16 cellular contexts compared by ENCODE assay signal in genomic region chr4:26076896-26077295, GRCh38.
DNase-seq lines count a peak whose midpoint lies in the region; ATAC-seq and TF ChIP-seq lines count a peak whose summit lies in the region.
"Had no signal": no experiment of that assay in that cellular context is flagged by ENCODE, and none has a peak within 500 bp of the region (broad histone marks: within the 10 kb centered on the region; RNA-seq: fewer than 3 reads in every experiment).

No MANE protein-coding gene starts in this region.

- peak overlapping the region; percentile 99 for H3K27ac Mint-ChIP-seq in activated T-helper 17 cell treated with anti-CD3 and anti-CD28 coated beads, Interleukin-2, amount 50 U/mL, for 72 hours
- H3K27ac Mint-ChIP-seq in CD8-positive, alpha-beta T cell = no peak overlapping the region

- no peaks in the 10 kb centered on the region for H3K9me3 ChIP-seq in CD8-positive, alpha-beta T cell (ENCODE audit: low read length)
- H3K9me3 ChIP-seq: prostate gland had no signal

- peak overlapping the region; percentile 84 for H3K4me3 Mint-ChIP-seq in activated T-helper 17 cell treated with anti-CD3 and anti-CD28 coated beads, Interleukin-2, amount 50 U/mL, for 72 hours
- no peak overlapping the region for H3K4me3 Mint-ChIP-seq in CD8-positive, alpha-beta T cell

- H3K4me1 ChIP-seq in ACC112 (ENCODE audit: control insufficient read depth, insufficient read depth, low read length, unreplicated experiment) = peaks cover 34% of the 10 kb centered on the region
- H3K4me1 ChIP-seq in CD8-positive, alpha-beta T cell (ENCODE audit: insufficient read depth, low read length) = no peaks in the 10 kb centered on the region
- H3K4me1 ChIP-seq: prostate gland had no signal

- no peaks in the 10 kb centered on the region for H3K79me2 ChIP-seq in ACC112 (ENCODE audit: control insufficient read depth, insufficient read depth, low read length, unreplicated experiment)

- H3K36me3 Mint-ChIP-seq in activated T-helper 17 cell treated with anti-CD3 and anti-CD28 coated beads, Interleukin-2, amount 50 U/mL, for 72 hours (ENCODE audit: low read depth) = peaks cover 36% of the 10 kb centered on the region
- no peaks in the 10 kb centered on the region for H3K36me3 Mint-ChIP-seq in CD8-positive, alpha-beta T cell

- POLR2A ChIA-PET in CD8-positive, alpha-beta T cell (lab: Charles Lee) = interaction anchor here (0.6 kb wide), 2 partner anchors 72 to 243 kb away, joined by 3 read pairs; no protein-coding TSS in a partner anchor

- peak; percentile 68 for DNase-seq in HCEC 1CT
- DNase-seq in kidney tubule cell (ENCODE audit: low spot score) = peak; percentile 64
- no peak for DNase-seq in DMS153 (lab: John Stamatoyannopoulos, UW)
- no peak for DNase-seq in NCI-H69 (lab: John Stamatoyannopoulos, UW)
- DNase-seq in dorsolateral prefrontal cortex = no peak
- DNase-seq in CD8-positive, alpha-beta T cell = no peak
- DNase-seq: activated CD8-positive, alpha-beta memory T cell treated with anti-CD3 and anti-CD28 coated beads for 24 hours; dermis blood vessel endothelial cell; DMS79; NCI-H187; NCI-H526 treated with DMSO at 0.1 percent for 48 hours; RPMI8226 had no signal

- H3K4me1 Mint-ChIP-seq in activated T-helper 17 cell treated with anti-CD3 and anti-CD28 coated beads, Interleukin-2, amount 50 U/mL, for 72 hours = peaks cover 62% of the 10 kb centered on the region
- peaks cover 8% of the 10 kb centered on the region for H3K4me1 Mint-ChIP-seq in CD8-positive, alpha-beta T cell (ENCODE audit: low read depth)

- no peak for TF ChIP-seq CTCF in dorsolateral prefrontal cortex (IDR thresholded peaks at IDR 0.05 in 54 of 56, conservative IDR thresholded peaks at IDR 0.05 in 2 of 56; ENCODE audit: low read depth in 1 of 56, partially characterized antibody in 56 of 56)
- no peak for TF ChIP-seq CTCF in CD8-positive, alpha-beta T cell (IDR thresholded peaks at IDR 0.05)

- CTCF ChIA-PET in CD8-positive, alpha-beta T cell (lab: Charles Lee) = interaction anchor here (0.8 to 1.5 kb wide), 4 partner anchors 89 to 253 kb away, joined by 3 to 4 read pairs (median 4); no protein-coding TSS in a partner anchor

- peak overlapping the region; percentile 59 for H2AFZ ChIP-seq in ACC112 (ENCODE audit: low read length, unreplicated experiment)

- peak overlapping the region; percentile 2; the same call in 1 of the 2 replicates for H3K4me3 ChIP-seq in ACC112 (ENCODE audit: low read depth, low read length)
- H3K4me3 ChIP-seq in dorsolateral prefrontal cortex = no peak overlapping the region
- no peak overlapping the region for H3K4me3 ChIP-seq in CD8-positive, alpha-beta T cell (ENCODE audit: low read depth, low read length)
- H3K4me3 ChIP-seq: gastroesophageal sphincter, prostate gland had no signal

- peaks cover 22% of the 10 kb centered on the region for H3K9me3 Mint-ChIP-seq in activated T-helper 17 cell treated with anti-CD3 and anti-CD28 coated beads, Interleukin-2, amount 50 U/mL, for 72 hours
- H3K9me3 Mint-ChIP-seq in CD8-positive, alpha-beta T cell = no peaks in the 10 kb centered on the region

- H3K27me3 ChIP-seq in ACC112 (ENCODE audit: insufficient read depth, low read length) (peaks cover 4% of the 10 kb centered on the region; the same call in 1 of the 2 replicates), dorsolateral prefrontal cortex (peaks cover 0 to 8% (median 0%) of the 10 kb centered on the region in 45 donors)
- no peaks in the 10 kb centered on the region for H3K27me3 ChIP-seq in CD8-positive, alpha-beta T cell (ENCODE audit: insufficient read depth, low read length)

- H3K27ac ChIP-seq in ACC112 (ENCODE audit: low read depth, low read length) (peak overlapping the region; percentile 90), dorsolateral prefrontal cortex (no peak overlapping the region)
- H3K27ac ChIP-seq in CD8-positive, alpha-beta T cell (ENCODE audit: low read depth, low read length) = no peak overlapping the region
- H3K27ac ChIP-seq: prostate gland had no signal

- H3K36me3 ChIP-seq in ACC112 (ENCODE audit: insufficient read depth, low read length) = no peaks in the 10 kb centered on the region
- no peaks in the 10 kb centered on the region for H3K36me3 ChIP-seq in CD8-positive, alpha-beta T cell (ENCODE audit: insufficient read depth, low read length)
- H3K36me3 ChIP-seq: gastroesophageal sphincter, prostate gland had no signal

- ATAC-seq in activated T-helper 17 cell treated with anti-CD3 and anti-CD28 coated beads, Interleukin-2, amount 50 U/mL, for 72 hours (replicated peaks) = peak; percentile 20
- no peak for ATAC-seq in CD8-positive, alpha-beta T cell

- intact Hi-C loops in dorsolateral prefrontal cortex (cut with DNase I) = loop anchor here (5.0 kb wide), 2 partner anchors 90 to 240 kb away; no protein-coding TSS in a partner anchor
- intact Hi-C loops in CD8-positive, alpha-beta T cell (cut with DNase I, micrococcal nuclease) = no loop called here

- no peaks in the 10 kb centered on the region for H3K27me3 Mint-ChIP-seq in activated T-helper 17 cell treated with anti-CD3 and anti-CD28 coated beads, Interleukin-2, amount 50 U/mL, for 72 hours
- H3K27me3 Mint-ChIP-seq in CD8-positive, alpha-beta T cell (ENCODE audit: low read depth) = peaks cover 4% of the 10 kb centered on the region

Comparison
In these comparisons a context has a peak if more than half of its experiments do, and no peak if none do; other contexts are left out.
1. DNase-seq: peak in HCEC 1CT (single experiment) and kidney tubule cell (single experiment); none in DMS153 (single experiment), NCI-H69 (single experiment), dorsolateral prefrontal cortex (0 of 10) and CD8-positive, alpha-beta T cell (0 of 7).
2. intact Hi-C loops: an anchor here in dorsolateral prefrontal cortex (5.0 kb wide); none called in CD8-positive, alpha-beta T cell.